Comparison of ENCODE assay signal across 1 cellular context in the genomic region with DNA sequence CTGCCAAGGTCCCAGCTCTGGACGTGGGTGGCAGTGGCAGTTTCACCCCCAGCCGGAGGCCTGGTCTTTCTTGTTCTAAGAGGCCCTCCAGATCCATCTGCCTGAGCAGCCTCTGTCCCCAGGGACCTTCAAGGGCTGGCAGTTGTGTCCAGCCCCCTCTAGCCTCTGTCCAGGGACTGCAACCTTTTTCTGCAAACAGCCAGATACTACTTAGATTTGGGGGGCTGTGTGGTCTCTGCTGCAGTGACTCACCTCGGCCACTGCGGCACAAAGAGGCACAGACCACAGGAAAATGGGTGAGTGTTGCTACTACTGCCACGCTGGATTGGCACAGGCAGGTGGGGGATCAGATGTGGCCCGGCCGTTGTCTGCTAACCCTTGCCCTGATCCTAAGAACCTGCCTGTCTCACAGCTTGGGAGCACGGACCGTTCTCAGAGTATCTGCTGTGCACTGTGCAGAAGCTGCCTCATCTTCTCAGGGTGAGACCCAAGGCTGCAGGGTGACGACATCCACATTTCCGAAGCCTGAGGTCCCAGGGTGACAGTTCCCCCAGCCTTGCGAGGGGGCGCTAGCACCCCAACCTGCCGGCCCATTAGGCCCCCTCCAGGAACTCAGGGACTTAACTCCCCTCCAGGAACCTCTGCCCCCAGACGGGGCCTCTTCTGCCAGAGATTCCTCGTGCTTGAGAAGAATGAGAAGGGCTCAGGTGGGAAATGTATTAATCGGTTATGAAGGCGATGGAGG.
TF ChIP-seq lines count a peak whose summit lies in the region.

No MANE protein-coding gene starts in this region.

TF ChIP-seq in GM23338, 12 proteins besides CTCF, POLR2A, EP300 and RAD21 (continued from another document):
- TF ChIP-seq, protein P1, sequence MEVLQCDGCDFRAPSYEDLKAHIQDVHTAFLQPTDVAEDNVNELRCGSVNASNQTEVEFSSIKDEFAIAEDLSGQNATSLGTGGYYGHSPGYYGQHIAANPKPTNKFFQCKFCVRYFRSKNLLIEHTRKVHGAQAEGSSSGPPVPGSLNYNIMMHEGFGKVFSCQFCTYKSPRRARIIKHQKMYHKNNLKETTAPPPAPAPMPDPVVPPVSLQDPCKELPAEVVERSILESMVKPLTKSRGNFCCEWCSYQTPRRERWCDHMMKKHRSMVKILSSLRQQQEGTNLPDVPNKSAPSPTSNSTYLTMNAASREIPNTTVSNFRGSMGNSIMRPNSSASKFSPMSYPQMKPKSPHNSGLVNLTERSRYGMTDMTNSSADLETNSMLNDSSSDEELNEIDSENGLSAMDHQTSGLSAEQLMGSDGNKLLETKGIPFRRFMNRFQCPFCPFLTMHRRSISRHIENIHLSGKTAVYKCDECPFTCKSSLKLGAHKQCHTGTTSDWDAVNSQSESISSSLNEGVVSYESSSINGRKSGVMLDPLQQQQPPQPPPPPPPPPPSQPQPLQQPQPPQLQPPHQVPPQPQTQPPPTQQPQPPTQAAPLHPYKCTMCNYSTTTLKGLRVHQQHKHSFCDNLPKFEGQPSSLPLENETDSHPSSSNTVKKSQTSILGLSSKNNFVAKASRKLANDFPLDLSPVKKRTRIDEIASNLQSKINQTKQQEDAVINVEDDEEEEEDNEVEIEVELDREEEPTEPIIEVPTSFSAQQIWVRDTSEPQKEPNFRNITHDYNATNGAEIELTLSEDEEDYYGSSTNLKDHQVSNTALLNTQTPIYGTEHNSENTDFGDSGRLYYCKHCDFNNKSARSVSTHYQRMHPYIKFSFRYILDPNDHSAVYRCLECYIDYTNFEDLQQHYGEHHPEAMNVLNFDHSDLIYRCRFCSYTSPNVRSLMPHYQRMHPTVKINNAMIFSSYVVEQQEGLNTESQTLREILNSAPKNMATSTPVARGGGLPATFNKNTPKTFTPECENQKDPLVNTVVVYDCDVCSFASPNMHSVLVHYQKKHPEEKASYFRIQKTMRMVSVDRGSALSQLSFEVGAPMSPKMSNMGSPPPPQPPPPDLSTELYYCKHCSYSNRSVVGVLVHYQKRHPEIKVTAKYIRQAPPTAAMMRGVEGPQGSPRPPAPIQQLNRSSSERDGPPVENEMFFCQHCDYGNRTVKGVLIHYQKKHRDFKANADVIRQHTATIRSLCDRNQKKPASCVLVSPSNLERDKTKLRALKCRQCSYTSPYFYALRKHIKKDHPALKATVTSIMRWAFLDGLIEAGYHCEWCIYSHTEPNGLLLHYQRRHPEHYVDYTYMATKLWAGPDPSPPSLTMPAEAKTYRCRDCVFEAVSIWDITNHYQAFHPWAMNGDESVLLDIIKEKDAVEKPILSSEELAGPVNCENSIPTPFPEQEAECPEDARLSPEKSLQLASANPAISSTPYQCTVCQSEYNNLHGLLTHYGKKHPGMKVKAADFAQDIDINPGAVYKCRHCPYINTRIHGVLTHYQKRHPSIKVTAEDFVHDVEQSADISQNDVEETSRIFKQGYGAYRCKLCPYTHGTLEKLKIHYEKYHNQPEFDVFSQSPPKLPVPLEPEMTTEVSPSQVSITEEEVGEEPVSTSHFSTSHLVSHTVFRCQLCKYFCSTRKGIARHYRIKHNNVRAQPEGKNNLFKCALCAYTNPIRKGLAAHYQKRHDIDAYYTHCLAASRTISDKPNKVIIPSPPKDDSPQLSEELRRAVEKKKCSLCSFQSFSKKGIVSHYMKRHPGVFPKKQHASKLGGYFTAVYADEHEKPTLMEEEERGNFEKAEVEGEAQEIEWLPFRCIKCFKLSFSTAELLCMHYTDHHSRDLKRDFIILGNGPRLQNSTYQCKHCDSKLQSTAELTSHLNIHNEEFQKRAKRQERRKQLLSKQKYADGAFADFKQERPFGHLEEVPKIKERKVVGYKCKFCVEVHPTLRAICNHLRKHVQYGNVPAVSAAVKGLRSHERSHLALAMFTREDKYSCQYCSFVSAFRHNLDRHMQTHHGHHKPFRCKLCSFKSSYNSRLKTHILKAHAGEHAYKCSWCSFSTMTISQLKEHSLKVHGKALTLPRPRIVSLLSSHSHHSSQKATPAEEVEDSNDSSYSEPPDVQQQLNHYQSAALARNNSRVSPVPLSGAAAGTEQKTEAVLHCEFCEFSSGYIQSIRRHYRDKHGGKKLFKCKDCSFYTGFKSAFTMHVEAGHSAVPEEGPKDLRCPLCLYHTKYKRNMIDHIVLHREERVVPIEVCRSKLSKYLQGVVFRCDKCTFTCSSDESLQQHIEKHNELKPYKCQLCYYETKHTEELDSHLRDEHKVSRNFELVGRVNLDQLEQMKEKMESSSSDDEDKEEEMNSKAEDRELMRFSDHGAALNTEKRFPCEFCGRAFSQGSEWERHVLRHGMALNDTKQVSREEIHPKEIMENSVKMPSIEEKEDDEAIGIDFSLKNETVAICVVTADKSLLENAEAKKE (CRISPR knock-in tag; IDR thresholded peaks at IDR 0.05) = no peak
